In genomic region chr20:41245086-41245707, GRCh38 we compare ENCODE assay signal across 9 cellular contexts.
DNase-seq lines count a peak whose midpoint lies in the region; ATAC-seq, FAIRE-seq and TF ChIP-seq lines count a peak whose summit lies in the region.
"Had no signal": no experiment of that assay in that cellular context is flagged by ENCODE, and none has a peak within 500 bp of the region (broad histone marks: within the 10 kb centered on the region; RNA-seq: fewer than 3 reads in every experiment).

No MANE protein-coding gene starts in this region.

- no peaks in the 10 kb centered on the region for H3K27me3 Mint-ChIP-seq in astrocyte (ENCODE audit: low read depth, unreplicated experiment)

- no peak for TF ChIP-seq CTCF in astrocyte (IDR thresholded peaks at IDR 0.05; ENCODE audit: insufficient read depth, low read depth, low read length)

- H3K27ac Mint-ChIP-seq in astrocyte (ENCODE audit: unreplicated experiment), result peak overlapping the region; percentile 24

- H3K4me2 ChIP-seq in astrocyte (ENCODE audit: low read length), result no peak overlapping the region
- H3K4me2 ChIP-seq: smooth muscle cell had no signal

- H3K36me3 ChIP-seq in astrocyte (ENCODE audit: insufficient read depth, low read length) (no peaks in the 10 kb centered on the region), skeletal muscle tissue (ENCODE audit: control insufficient read depth in 3 of 3, insufficient read depth in 3 of 3, low read length in 3 of 3) (no peaks in the 10 kb centered on the region)

- H3K9ac ChIP-seq in astrocyte (ENCODE audit: low read length) (no peak overlapping the region), skeletal muscle tissue (ENCODE audit: low read depth in 1 of 3, low read length in 3 of 3) (peak overlapping the region; percentile 4 to 37 (median 10))

- peak; percentile 24 for DNase-seq in HCEC 1CT
- no peak for DNase-seq in astrocyte (ENCODE audit: low read depth)
- DNase-seq in iPS-NIHi11 (ENCODE audit: low spot score), result peak; percentile 67
- no peak for DNase-seq in activated CD4-positive, alpha-beta T cell treated with anti-CD3 and anti-CD28 coated beads, Interleukin-2, amount 50 U/mL, for 1 hour
- DNase-seq in stimulated activated CD4-positive, alpha-beta T cell treated with anti-CD3 and anti-CD28 coated beads, Interleukin-4, amount 100 ng/mL, for 4 hours, result no peak

- peaks cover 20% of the 10 kb centered on the region for H3K79me2 ChIP-seq in astrocyte (ENCODE audit: insufficient read depth, low read length)

- H3K9me3 ChIP-seq in astrocyte (ENCODE audit: insufficient read depth, low read depth, low read length) (no peaks in the 10 kb centered on the region), skeletal muscle tissue (ENCODE audit: control insufficient read depth in 3 of 3, low read length in 3 of 3) (no peaks in the 10 kb centered on the region)

- H3K4me1 ChIP-seq in astrocyte (ENCODE audit: insufficient read depth, low read length) (peaks cover 25% of the 10 kb centered on the region), skeletal muscle tissue (ENCODE audit: control insufficient read depth in 3 of 3, insufficient read depth in 3 of 3, low read length in 3 of 3) (peaks cover 52 to 61% (median 54%) of the 10 kb centered on the region in 3 donors)

- H2AFZ ChIP-seq in astrocyte (ENCODE audit: low read depth, low read length), result no peak overlapping the region

- no peak for FAIRE-seq in astrocyte (lab: Jason Lieb, UNC)

- no peaks in the 10 kb centered on the region for H3K9me3 Mint-ChIP-seq in astrocyte (ENCODE audit: unreplicated experiment)

- H3K36me3 Mint-ChIP-seq in astrocyte (ENCODE audit: low read depth, unreplicated experiment), result peaks cover 1% of the 10 kb centered on the region

- H4K20me1 ChIP-seq in astrocyte (ENCODE audit: insufficient read depth, low read length), result no peaks in the 10 kb centered on the region

- ATAC-seq in HG02642 (IDR thresholded peaks at IDR 0.05; ENCODE audit: poor library complexity, unreplicated experiment) (no peak), HG03095 (IDR thresholded peaks at IDR 0.05; ENCODE audit: unreplicated experiment) (no peak)

- H3K4me3 Mint-ChIP-seq in astrocyte (ENCODE audit: unreplicated experiment), result no peak overlapping the region

- H3K27ac ChIP-seq in astrocyte (ENCODE audit: low read depth, low read length) (no peak overlapping the region), skeletal muscle tissue (ENCODE audit: low read depth, low read length) (peak overlapping the region; percentile 50)

- H3K4me3 ChIP-seq in astrocyte (ENCODE audit: insufficient read depth, low read depth, low read length), result no peak overlapping the region
- no peak overlapping the region for H3K4me3 ChIP-seq in skeletal muscle tissue (ENCODE audit: low read length in 3 of 3)
- H3K4me3 ChIP-seq: smooth muscle cell had no signal

- peaks cover 34% of the 10 kb centered on the region for H3K4me1 Mint-ChIP-seq in astrocyte (ENCODE audit: low read depth, unreplicated experiment)

- H3K27me3 ChIP-seq in astrocyte (ENCODE audit: insufficient read depth, low read length), result no peaks in the 10 kb centered on the region
- no peaks in the 10 kb centered on the region for H3K27me3 ChIP-seq in skeletal muscle tissue (ENCODE audit: control insufficient read depth in 3 of 3, insufficient read depth in 3 of 3, low read length in 3 of 3)

Comparison
In these comparisons a context has a peak if more than half of its experiments do, and no peak if none do; other contexts are left out.
1. DNase-seq: peak in HCEC 1CT (single experiment) and iPS-NIHi11 (single experiment); none in astrocyte (single experiment), activated CD4-positive, alpha-beta T cell treated with anti-CD3 and anti-CD28 coated beads, Interleukin-2, amount 50 U/mL, for 1 hour (single experiment) and stimulated activated CD4-positive, alpha-beta T cell treated with anti-CD3 and anti-CD28 coated beads, Interleukin-4, amount 100 ng/mL, for 4 hours (0 of 2).